Comparison of ENCODE assay signal across 8 cellular contexts in the genomic region with DNA sequence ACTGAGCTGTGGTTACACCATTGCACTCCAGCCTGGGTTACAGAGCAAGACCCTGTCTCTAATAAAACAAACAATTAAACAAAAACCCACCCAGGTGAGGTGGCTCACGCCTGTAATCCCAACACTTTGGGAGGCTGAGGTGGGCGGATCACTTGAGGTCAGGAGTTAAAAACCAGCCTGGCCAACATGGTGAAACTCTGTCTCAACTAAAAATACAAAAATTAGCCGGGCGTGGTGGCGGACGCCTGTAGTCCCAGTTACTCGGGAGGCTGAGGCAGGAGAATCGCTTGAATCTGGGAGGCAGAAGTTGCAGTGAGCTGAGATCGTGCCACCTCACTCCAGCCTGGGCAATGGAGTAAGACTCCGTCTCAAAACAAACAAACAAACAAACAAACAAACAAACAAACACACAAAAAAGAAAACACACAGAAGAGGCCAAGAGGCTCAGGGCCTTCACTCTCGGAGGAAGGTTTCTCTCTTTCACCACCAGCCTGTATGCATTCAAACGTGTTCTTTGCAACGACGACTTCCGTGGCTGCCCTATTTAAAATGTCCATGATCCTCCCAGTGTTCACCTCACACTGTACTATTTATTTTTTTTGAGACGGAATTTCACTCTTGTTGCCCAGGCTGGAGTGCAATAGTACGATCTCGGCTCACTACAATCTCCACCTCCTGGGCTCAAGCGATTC. TPM values are rescaled to one million over a fixed set of nuclear protein-coding genes. Genes with fewer than 3 reads are reported as not detected.
DNase-seq lines count a peak whose midpoint lies in the region; ATAC-seq and TF ChIP-seq lines count a peak whose summit lies in the region.
"Not testable (repeated sequence)": the region's sequence is repeated elsewhere in the genome, so short reads cannot be mapped to it uniquely, and the experiment has no call there.

No MANE protein-coding gene starts in this region.

- H3K4me3 ChIP-seq in IMR-90 (ENCODE audit: insufficient read depth, low read depth, low read length): not testable (repeated sequence)
- H3K4me3 ChIP-seq in SK-N-SH (ENCODE audit: low read depth in 2 of 2, low read length in 1 of 2): peak overlapping the region in 1 of 2 experiments; percentile 67; a peak in 1 of 4 replicates
- H3K4me3 ChIP-seq in duodenal mucosa (ENCODE audit: low read depth in 1 of 2, low read length in 2 of 2): peak overlapping the region in 1 of 2 donors; percentile 65
- peak overlapping the region in 3 of 4 donors; percentile 55 to 90 (median 81) for H3K4me3 ChIP-seq in stomach

- H3K4me1 ChIP-seq in IMR-90 (ENCODE audit: control insufficient read depth, insufficient read depth, low read length); SK-N-SH (ENCODE audit: control insufficient read depth in 1 of 2, insufficient read depth in 2 of 2, low read depth in 1 of 2, low read length in 1 of 2): not testable (repeated sequence)
- H3K4me1 ChIP-seq in duodenal mucosa (ENCODE audit: control insufficient read depth in 1 of 2, insufficient read depth in 2 of 2, low read length in 2 of 2) (peaks cover 23 to 30% of the 10 kb centered on the region in 2 donors), stomach (peaks cover 15 to 39% (median 33%) of the 10 kb centered on the region in 4 donors)

- not testable (repeated sequence) for H3K56ac ChIP-seq in IMR-90 (ENCODE audit: extremely low read depth, insufficient read depth, low read length)

- not testable (repeated sequence) for H3K4ac ChIP-seq in IMR-90 (ENCODE audit: low read depth, low read length)

- H2BK20ac ChIP-seq in IMR-90 (ENCODE audit: low read depth, low read length): not testable (repeated sequence)

- in situ Hi-C loops in IMR-90 (cut with MboI; ENCODE audit: low sequenced_read_pairs): not testable (repeated sequence)

- BruUV-seq in IMR-90 (replicated peaks; lab: Mats Ljungman, UMichigan): not testable (repeated sequence)

- not testable (repeated sequence) for H2AK9ac ChIP-seq in IMR-90 (replicated peaks; ENCODE audit: low read depth, low read length, poor library complexity)

- not testable (repeated sequence) for H2AFZ ChIP-seq in IMR-90 (replicated peaks; ENCODE audit: low read length, poor library complexity)
- H2AFZ ChIP-seq in SK-N-SH (ENCODE audit: low read depth): peak overlapping the region; percentile 90

- not testable (repeated sequence) for DNase-seq in CD14-positive monocyte (ENCODE audit: low spot score); IMR-90; SK-N-SH; activated naive CD4-positive, alpha-beta T cell treated with anti-CD3 and anti-CD28 coated beads for 36 hours; immature natural killer cell; neural crest cell (ENCODE audit: low read depth, low spot score); stomach

- intact Hi-C loops in CD14-positive monocyte (cut with micrococcal nuclease); IMR-90 (cut with micrococcal nuclease); activated naive CD4-positive, alpha-beta T cell treated with anti-CD3 and anti-CD28 coated beads for 36 hours (cut with micrococcal nuclease); stomach (cut with DNase I; ENCODE audit: low total_unique reads): not testable (repeated sequence)

- 94% methylated on average over 12 of the region's 19 CpGs; no CpG with 5 or more reads in 1 of the 2 experiments for WGBS in IMR-90 (ENCODE audit: extremely low coverage in 2 of 2, insufficient read length in 1 of 2), 2 experiments
- 97% methylated on average over 19 of the region's 19 CpGs for WGBS in SK-N-SH (ENCODE audit: low lambda C conversion rate)
- WGBS in stomach, 5 donors: 91 to 95% (median 94%) methylated on average over 19 of the region's 19 CpGs

- not testable (repeated sequence) for H3K9me3 ChIP-seq in IMR-90 (ENCODE audit: control insufficient read depth, insufficient read depth, low read length); SK-N-SH; duodenal mucosa (ENCODE audit: control insufficient read depth in 1 of 2, low read length in 2 of 2); stomach

- H2BK15ac ChIP-seq in IMR-90 (ENCODE audit: low read depth, low read length): not testable (repeated sequence)

- H3K36me3 ChIP-seq in IMR-90 (ENCODE audit: control insufficient read depth, insufficient read depth, low read length); SK-N-SH (replicated peaks in 1 of 2; ENCODE audit: control insufficient read depth in 1 of 2, insufficient read depth in 2 of 2, low read length in 1 of 2); duodenal mucosa (ENCODE audit: control insufficient read depth in 1 of 2, insufficient read depth in 2 of 2, low read length in 2 of 2); stomach: not testable (repeated sequence)

- H3K4me3 Mint-ChIP-seq in CD14-positive monocyte (peak overlapping the region in 1 of 2 donors; percentile 82), immature natural killer cell (peak overlapping the region in 4 of 5 donors; percentile 85 to 89 (median 86)), neural crest cell (peak overlapping the region; percentile 92)
- peak overlapping the region; percentile 84 for H3K4me3 Mint-ChIP-seq in activated naive CD4-positive, alpha-beta T cell treated with anti-CD3 and anti-CD28 coated beads for 36 hours

- not testable (repeated sequence) for ATAC-seq in IMR-90 (ENCODE audit: low read depth)

- H3K27me3 ChIP-seq in IMR-90 (ENCODE audit: control insufficient read depth, insufficient read depth, low read length); SK-N-SH (ENCODE audit: insufficient read depth); duodenal mucosa (ENCODE audit: control insufficient read depth in 1 of 2, insufficient read depth in 2 of 2, low read length in 2 of 2); stomach: not testable (repeated sequence)

- not testable (repeated sequence) for H3K4me2 ChIP-seq in IMR-90 (ENCODE audit: low read depth, low read length)
- peak overlapping the region; percentile 98 for H3K4me2 ChIP-seq in SK-N-SH

- H2BK120ac ChIP-seq in IMR-90 (ENCODE audit: low read depth, low read length): not testable (repeated sequence)

- not testable (repeated sequence) for H3K14ac ChIP-seq in IMR-90 (replicated peaks; ENCODE audit: low read depth, low read length)

- not testable (repeated sequence) for H3K27me3 Mint-ChIP-seq in CD14-positive monocyte (ENCODE audit: low read depth in 3 of 3); activated naive CD4-positive, alpha-beta T cell treated with anti-CD3 and anti-CD28 coated beads for 36 hours (ENCODE audit: low read depth); neural crest cell (ENCODE audit: low read depth)
- peaks cover 19 to 30% (median 20%) of the 10 kb centered on the region in 3 donors for H3K27me3 Mint-ChIP-seq in immature natural killer cell (ENCODE audit: low read depth in 3 of 3)

- H3K27ac ChIP-seq in IMR-90 (ENCODE audit: insufficient read depth, low read length); duodenal mucosa (ENCODE audit: low read depth, low read length): not testable (repeated sequence)
- H3K27ac ChIP-seq in SK-N-SH (ENCODE audit: low read depth in 2 of 2, low read length in 1 of 2) (peak overlapping the region in 1 of 2 experiments; percentile 35; a peak in 1 of 4 replicates), stomach (peak overlapping the region; percentile 90 to 98 (median 96))

- H3K79me1 ChIP-seq in IMR-90 (ENCODE audit: low read depth in 1 of 2, low read length in 2 of 2): peaks cover 4 to 44% of the 10 kb centered on the region in 2 experiments; a peak in 3 of 4 replicates

- not testable (repeated sequence) for H4K91ac ChIP-seq in IMR-90 (ENCODE audit: insufficient read depth, low read depth, low read length)

- peaks cover 43% of the 10 kb centered on the region for H3K79me2 ChIP-seq in SK-N-SH (ENCODE audit: insufficient read depth)

- not testable (repeated sequence) for H4K5ac ChIP-seq in IMR-90 (ENCODE audit: low read depth, low read length)

- not testable (repeated sequence) for TF ChIP-seq EP300 in SK-N-SH (IDR thresholded peaks at IDR 0.05; ENCODE audit: borderline replicate concordance in 1 of 2, low read depth in 1 of 2, low read length in 1 of 2); stomach (IDR thresholded peaks at IDR 0.05)

- H4K20me1 ChIP-seq in IMR-90 (ENCODE audit: insufficient read depth, low read length): peaks cover 24% of the 10 kb centered on the region
- H4K20me1 ChIP-seq in SK-N-SH (ENCODE audit: insufficient read depth): peaks cover 22% of the 10 kb centered on the region

- H3K9me3 Mint-ChIP-seq in CD14-positive monocyte; activated naive CD4-positive, alpha-beta T cell treated with anti-CD3 and anti-CD28 coated beads for 36 hours; immature natural killer cell; neural crest cell: not testable (repeated sequence)

- H3K9ac ChIP-seq in IMR-90 (ENCODE audit: low read depth, low read length): not testable (repeated sequence)
- peak overlapping the region; percentile 71; the same call in 1 of the 2 replicates for H3K9ac ChIP-seq in SK-N-SH
- peak overlapping the region; percentile 89 to 90 for H3K9ac ChIP-seq in duodenal mucosa (ENCODE audit: low read depth in 1 of 2, low read length in 2 of 2)

- not testable (repeated sequence) for H2BK5ac ChIP-seq in IMR-90 (ENCODE audit: low read depth, low read length, poor library complexity, severe bottlenecking)

- not testable (repeated sequence) for TF ChIP-seq POLR2A in IMR-90 (IDR thresholded peaks at IDR 0.05; ENCODE audit: low read depth, low read length); stomach (IDR thresholded peaks at IDR 0.05)

- peak overlapping the region; percentile 11 to 91; a peak in 1 of 4 replicates for H4K8ac ChIP-seq in IMR-90 (ENCODE audit: low read depth in 2 of 2, low read length in 2 of 2)

- not testable (repeated sequence) for H3F3A ChIP-seq in SK-N-SH (replicated peaks; ENCODE audit: insufficient read depth)

- H3K36me3 Mint-ChIP-seq in CD14-positive monocyte; activated naive CD4-positive, alpha-beta T cell treated with anti-CD3 and anti-CD28 coated beads for 36 hours (ENCODE audit: low read depth); immature natural killer cell; neural crest cell (ENCODE audit: low read depth): not testable (repeated sequence)

- H3K18ac ChIP-seq in IMR-90 (ENCODE audit: low read depth, low read length): not testable (repeated sequence)

- dilution Hi-C loops in IMR-90 (cut with HindIII; ENCODE audit: low sequenced_read_pairs, unreplicated experiment): not testable (repeated sequence)

- H3K9me2 ChIP-seq in SK-N-SH: not testable (repeated sequence)

- H2AK5ac ChIP-seq in IMR-90 (ENCODE audit: low read depth, low read length): 0 out of 2 replicates have a peak overlapping the region, but pooled peaks have one; percentile 51

- H3K23ac ChIP-seq in IMR-90 (ENCODE audit: low read depth, low read length): not testable (repeated sequence)

- TF ChIP-seq CTCF in CD14-positive monocyte (IDR thresholded peaks at IDR 0.05); IMR-90 (conservative IDR thresholded peaks at IDR 0.05; ENCODE audit: low read depth, low read length); SK-N-SH (IDR thresholded peaks at IDR 0.05); neural crest cell (conservative IDR thresholded peaks at IDR 0.05); stomach (IDR thresholded peaks at IDR 0.05): not testable (repeated sequence)

- TF ChIP-seq RAD21 in IMR-90 (IDR thresholded peaks at IDR 0.05; ENCODE audit: low read length); SK-N-SH (IDR thresholded peaks at IDR 0.05; ENCODE audit: low read length): not testable (repeated sequence)

- H3K4me1 Mint-ChIP-seq in CD14-positive monocyte: peaks cover 27% of the 10 kb centered on the region
- H3K4me1 Mint-ChIP-seq in activated naive CD4-positive, alpha-beta T cell treated with anti-CD3 and anti-CD28 coated beads for 36 hours (ENCODE audit: low read depth): peaks cover 28% of the 10 kb centered on the region
- H3K4me1 Mint-ChIP-seq in immature natural killer cell: peaks cover 28 to 36% of the 10 kb centered on the region in 2 donors
- peaks cover 23% of the 10 kb centered on the region for H3K4me1 Mint-ChIP-seq in neural crest cell

- peaks cover 13% of the 10 kb centered on the region; the same call in 1 of the 2 replicates for H3K9me1 ChIP-seq in IMR-90 (ENCODE audit: insufficient read depth, low read length)

- CTCF ChIA-PET in IMR-90 (lab: Yijun Ruan, JAX): not testable (repeated sequence)
- CTCF ChIA-PET in SK-N-SH (lab: Yijun Ruan, JAX): interaction anchor here (2.8 to 5.2 kb wide), 2 partner anchors 18 to 23 kb away, joined by 15 to 27 read pairs; no protein-coding TSS in a partner anchor
- CTCF ChIA-PET in activated naive CD4-positive, alpha-beta T cell treated with anti-CD3 and anti-CD28 coated beads for 36 hours (lab: Charles Lee): interaction anchor here (0.6 to 1.9 kb wide), 5 partner anchors 18 to 549 kb away, joined by 3 to 5 read pairs (median 4); no protein-coding TSS in a partner anchor

- peak overlapping the region in 6 of 7 donors; percentile 85 to 94 (median 90) for H3K27ac Mint-ChIP-seq in CD14-positive monocyte
- not testable (repeated sequence) for H3K27ac Mint-ChIP-seq in activated naive CD4-positive, alpha-beta T cell treated with anti-CD3 and anti-CD28 coated beads for 36 hours
- H3K27ac Mint-ChIP-seq in immature natural killer cell: peak overlapping the region; percentile 55 to 92 (median 84)
- peak overlapping the region; percentile 95 for H3K27ac Mint-ChIP-seq in neural crest cell (ENCODE audit: unreplicated experiment)

- POLR2A ChIA-PET in IMR-90 (lab: Charles Lee; ENCODE audit: unreplicated experiment); SK-N-SH (lab: Yijun Ruan, JAX): not testable (repeated sequence)

RNA-seq across cellular contexts. Expression of gene SMARCA4, which starts 1.4 kb away (rescaled TPM):
- polyA plus RNA-seq in CD14-positive monocyte: 1 to 10 TPM; 5.1 to 7.0 TPM
- total RNA-seq in IMR-90 (2012; rRNA removed): 41.4 and 53.3 TPM in 2 replicates
- 73.6 and 85.6 TPM in 2 replicates for polyA plus RNA-seq in IMR-90 (2012; rRNA removed)
- 54.5 and 62.3 TPM in 2 replicates for polyA plus RNA-seq in IMR-90 (2012; cell fraction: cytosol; rRNA removed)
- 111 and 135 TPM in 2 replicates for polyA plus RNA-seq in IMR-90 (2012; cell fraction: nucleus; rRNA removed; ENCODE audit: low replicate concordance)
- 48.3 and 90.7 TPM in 2 replicates for polyA plus RNA-seq in SK-N-SH (2012; rRNA removed)
- polyA plus RNA-seq in SK-N-SH (2012; cell fraction: cytosol; rRNA removed): 58.0 and 70.3 TPM in 2 replicates
- 142 and 154 TPM in 2 replicates for polyA plus RNA-seq in SK-N-SH (2012; cell fraction: nucleus; rRNA removed)
- total RNA-seq in activated naive CD4-positive, alpha-beta T cell treated with anti-CD3 and anti-CD28 coated beads for 36 hours: 10 to 100 TPM; 88.6 to 98.6 TPM
- polyA plus RNA-seq in immature natural killer cell: 10 to 100 TPM in 1 of 3 donors, 1 to 10 TPM in 2; 1.7 to 23.8 (median 6.6) TPM
- 363 and 382 TPM in 2 replicates for total RNA-seq in neural crest cell
- 100 to 1,000 TPM in 1 of 5 donors, 10 to 100 TPM in 4; 28.6 to 158 (median 74.5) TPM for total RNA-seq in stomach
- polyA plus RNA-seq in stomach: 10 to 100 TPM; 41.5 to 77.2 (median 47.4) TPM

RNA-seq across cellular contexts. Expression of gene TIMM29, which starts 30.8 kb away (rescaled TPM):
- 10 to 100 TPM; 14.1 to 18.7 TPM for polyA plus RNA-seq in CD14-positive monocyte
- total RNA-seq in IMR-90 (2012; rRNA removed): 13.4 and 13.9 TPM in 2 replicates
- polyA plus RNA-seq in IMR-90 (2012; rRNA removed): 9.3 and 10.8 TPM in 2 replicates
- polyA plus RNA-seq in IMR-90 (2012; cell fraction: cytosol; rRNA removed): 13.5 and 20.9 TPM in 2 replicates
- 5.5 and 16.3 TPM in 2 replicates for polyA plus RNA-seq in IMR-90 (2012; cell fraction: nucleus; rRNA removed; ENCODE audit: low replicate concordance)
- 11.7 and 12.5 TPM in 2 replicates for polyA plus RNA-seq in SK-N-SH (2012; rRNA removed)
- 9.1 and 12.9 TPM in 2 replicates for polyA plus RNA-seq in SK-N-SH (2012; cell fraction: cytosol; rRNA removed)
- 10.5 and 11.2 TPM in 2 replicates for polyA plus RNA-seq in SK-N-SH (2012; cell fraction: nucleus; rRNA removed)
- 10 to 100 TPM; 11.0 to 12.7 TPM for total RNA-seq in activated naive CD4-positive, alpha-beta T cell treated with anti-CD3 and anti-CD28 coated beads for 36 hours
- 10 to 100 TPM; 29.6 to 40.8 (median 35.4) TPM for polyA plus RNA-seq in immature natural killer cell
- 28.0 and 30.1 TPM in 2 replicates for total RNA-seq in neural crest cell
- total RNA-seq in stomach: 100 to 1,000 TPM in 1 of 5 donors, 10 to 100 TPM in 3, 1 to 10 TPM in 1; 9.8 to 294 (median 34.4) TPM
- polyA plus RNA-seq in stomach: 10 to 100 TPM; 14.3 to 18.6 (median 14.3) TPM

RNA-seq across cellular contexts. Expression of gene YIPF2, which starts 31.0 kb away (rescaled TPM):
- polyA plus RNA-seq in CD14-positive monocyte (10 to 100 TPM; 12.3 to 15.5 TPM), IMR-90 (2012; rRNA removed) (78.0 and 110 TPM in 2 replicates), SK-N-SH (2012; rRNA removed) (61.3 and 62.5 TPM in 2 replicates), immature natural killer cell (10 to 100 TPM; 14.8 to 24.7 (median 24.1) TPM), stomach (10 to 100 TPM; 19.1 to 28.6 (median 28.6) TPM)
- total RNA-seq in IMR-90 (2012; rRNA removed) (53.6 and 61.5 TPM in 2 replicates), neural crest cell (19.8 and 22.0 TPM in 2 replicates), stomach (10 to 100 TPM in 4 of 5 donors, under 1 TPM in 1; 0.58 to 72.3 (median 52.6) TPM)
- 74.0 and 129 TPM in 2 replicates for polyA plus RNA-seq in IMR-90 (2012; cell fraction: cytosol; rRNA removed)
- polyA plus RNA-seq in IMR-90 (2012; cell fraction: nucleus; rRNA removed; ENCODE audit: low replicate concordance): 108 and 239 TPM in 2 replicates
- polyA plus RNA-seq in SK-N-SH (2012; cell fraction: cytosol; rRNA removed): 22.3 and 40.1 TPM in 2 replicates
- polyA plus RNA-seq in SK-N-SH (2012; cell fraction: nucleus; rRNA removed): 84.7 and 85.3 TPM in 2 replicates
- total RNA-seq in activated naive CD4-positive, alpha-beta T cell treated with anti-CD3 and anti-CD28 coated beads for 36 hours: 10 to 100 TPM; 22.7 to 25.4 TPM
